Comparison of ENCODE assay signal across 7 cellular contexts in the genomic region with DNA sequence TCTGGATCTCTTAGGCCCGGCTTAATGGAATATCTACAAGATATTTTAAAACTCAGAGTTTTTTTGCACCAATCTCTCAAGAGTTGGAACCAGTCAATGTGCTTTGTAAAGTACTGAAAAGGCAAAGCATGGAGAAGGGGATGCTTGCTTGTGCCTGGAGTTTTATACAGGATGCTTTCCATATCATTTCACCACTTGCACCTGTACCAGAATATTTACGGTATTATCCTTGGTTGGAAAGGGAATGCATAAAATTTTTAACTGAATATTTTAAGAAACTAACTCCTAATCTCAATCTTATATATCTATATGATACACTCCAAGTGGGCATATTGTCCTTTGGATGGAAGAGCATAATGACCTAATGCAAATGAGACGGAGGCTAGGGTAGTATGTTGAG.
"Had no signal": no experiment of that assay in that cellular context is flagged by ENCODE, and none has a peak within 500 bp of the region (broad histone marks: within the 10 kb centered on the region; RNA-seq: fewer than 3 reads in every experiment).

No MANE protein-coding gene starts in this region.

- DNase-seq: GDM1, GF-D8 had no signal

- FAIRE-seq: GM12878, GM12891, GM12892, GM18507, GM19239 had no signal

- H3K4me3 ChIP-seq: GM12878 had no signal

- ATAC-seq: GM12878 had no signal
